In genomic region chr5:115262405-115263247, GRCh38 we compare ENCODE assay signal across 8 cellular contexts. TPM values are rescaled to one million over a fixed set of nuclear protein-coding genes. Genes with fewer than 3 reads are reported as not detected.
DNase-seq lines count a peak whose midpoint lies in the region; ATAC-seq, FAIRE-seq and TF ChIP-seq lines count a peak whose summit lies in the region.

Gene PGGT1B (minus strand): TSS chr5:115262877. CDS start chr5:115262851, 26 bp downstream.

- H3K36me3 ChIP-seq in OCI-LY7 (ENCODE audit: insufficient read depth, low read length) (peaks cover 24% of the 10 kb centered on the region), endothelial cell of umbilical vein (ENCODE audit: control insufficient read depth in 2 of 2, extremely low read depth in 1 of 2, insufficient read depth in 2 of 2, low read length in 2 of 2) (peaks cover 0 to 5% of the 10 kb centered on the region in 2 experiments)

- peak within 1 kb of the TSS; percentile 76 for H3K4me2 ChIP-seq in OCI-LY7 (ENCODE audit: low read length)
- peak within 1 kb of the TSS; percentile 100 for H3K4me2 ChIP-seq in endothelial cell of umbilical vein (ENCODE audit: insufficient read depth, low read length)

- no TSS peak for BruUV-seq in OCI-LY7 (replicated peaks; lab: Mats Ljungman, UMichigan)
- no TSS peak for BruUV-seq in endothelial cell of umbilical vein (replicated peaks; lab: Mats Ljungman, UMichigan)

- dilution Hi-C loops in endothelial cell of umbilical vein (cut with MboI; ENCODE audit: extremely low pct_ligation_motif_present, low sequenced_read_pairs) = no loop called here

- CTCF ChIA-PET in OCI-LY7 (lab: Charles Lee; ENCODE audit: unreplicated experiment) = interaction anchor here (1.0 kb wide), 1 partner anchor 9 kb away, joined by 3 read pairs; no protein-coding TSS in a partner anchor
- CTCF ChIA-PET in endothelial cell of umbilical vein (lab: Charles Lee) = interaction anchor here (1.0 to 1.6 kb wide), 6 partner anchors 9 to 165 kb away, joined by 3 to 4 read pairs (median 3); partner anchors contain the start of gene CCDC112

- H4K20me1 ChIP-seq in OCI-LY7 (ENCODE audit: insufficient read depth, low read length) = peaks cover 12% of the 10 kb centered on the region; the same call in 1 of the 2 replicates
- H4K20me1 ChIP-seq in endothelial cell of umbilical vein (replicated peaks; ENCODE audit: control insufficient read depth, extremely low read depth, insufficient read depth, low read length) = peaks cover 5% of the 10 kb centered on the region

- DNase-seq in CMK (ENCODE audit: low read depth) (peak; percentile 58), HL-60 (ENCODE audit: low read depth in 1 of 2, low spot score in 1 of 2) (peak; percentile 28 to 76), OCI-LY7 (ENCODE audit: low spot score) (peak; percentile 82), endothelial cell of umbilical vein (ENCODE audit: low read depth, low spot score) (peak; percentile 77), midbrain (lab: John Stamatoyannopoulos, UW) (peak; percentile 91)
- peak; percentile 88 for DNase-seq in activated CD8-positive, alpha-beta memory T cell treated with anti-CD3 and anti-CD28 coated beads, Interleukin-2, amount 50 U/mL, for 48 hours
- DNase-seq in stimulated activated CD8-positive, alpha-beta memory T cell treated with anti-CD3 and anti-CD28 coated beads, Interleukin-2, amount 100 ng/mL, for 1 hour (ENCODE audit: low read depth in 2 of 2) = peak; percentile 37 to 45

- H3K27ac ChIP-seq in HL-60 (replicated peaks) = peak within 1 kb of the TSS; percentile 94
- peak within 1 kb of the TSS; percentile 70 for H3K27ac ChIP-seq in OCI-LY7 (ENCODE audit: low read depth, low read length, poor library complexity, severe bottlenecking)
- peak within 1 kb of the TSS; percentile 64 for H3K27ac ChIP-seq in endothelial cell of umbilical vein (ENCODE audit: insufficient read depth, low read depth, low read length)

- H2AFZ ChIP-seq in OCI-LY7 (ENCODE audit: low read length) = peak within 1 kb of the TSS; percentile 91
- peak within 1 kb of the TSS; percentile 95 for H2AFZ ChIP-seq in endothelial cell of umbilical vein (ENCODE audit: low read depth, low read length)

- no peaks in the 10 kb centered on the region for H3K9me3 ChIP-seq in OCI-LY7 (ENCODE audit: low read length)
- no peaks in the 10 kb centered on the region for H3K9me3 ChIP-seq in endothelial cell of umbilical vein (replicated peaks; ENCODE audit: control insufficient read depth, insufficient read depth, low read length)

- TF ChIP-seq POLR2A in endothelial cell of umbilical vein (IDR thresholded peaks at IDR 0.05; ENCODE audit: low read depth, low read length) = peak; percentile 89

- H3K4me1 ChIP-seq in OCI-LY7 (ENCODE audit: insufficient read depth, low read length, poor library complexity, severe bottlenecking) (peaks cover 34% of the 10 kb centered on the region), endothelial cell of umbilical vein (ENCODE audit: control insufficient read depth, extremely low read depth, insufficient read depth, low read length) (peaks cover 15% of the 10 kb centered on the region)

- H3K9ac ChIP-seq in endothelial cell of umbilical vein (replicated peaks; ENCODE audit: extremely low read depth, insufficient read depth, low read length) = peak within 1 kb of the TSS; percentile 96

- H3K27me3 ChIP-seq in HL-60 (ENCODE audit: insufficient read depth, poor library complexity, severe bottlenecking) (no peaks in the 10 kb centered on the region), endothelial cell of umbilical vein (ENCODE audit: control insufficient read depth in 2 of 2, insufficient read depth in 2 of 2, low read length in 2 of 2) (no peaks in the 10 kb centered on the region)

- no peaks in the 10 kb centered on the region for H3K9me2 ChIP-seq in OCI-LY7 (ENCODE audit: insufficient read depth, low read length)

- H3K9me1 ChIP-seq in endothelial cell of umbilical vein (replicated peaks; ENCODE audit: control insufficient read depth, extremely low read depth, insufficient read depth, low read length) = no peaks in the 10 kb centered on the region

- H3K79me2 ChIP-seq in OCI-LY7 (ENCODE audit: insufficient read depth, low read depth, low read length) (peaks cover 45% of the 10 kb centered on the region), endothelial cell of umbilical vein (ENCODE audit: control insufficient read depth, insufficient read depth, low read length) (peaks cover 48% of the 10 kb centered on the region)

- FAIRE-seq in endothelial cell of umbilical vein (lab: Jason Lieb, UNC) = peak; percentile 59

- intact Hi-C loops in OCI-LY7 (cut with micrococcal nuclease; ENCODE audit: unreplicated experiment) = loop anchor here (1.0 to 2.0 kb wide), 4 partner anchors 34 to 582 kb away; partner anchors contain the start of genes CCDC112 and TMED7
- intact Hi-C loops in endothelial cell of umbilical vein (cut with micrococcal nuclease) = loop anchor here (2.0 kb wide), 1 partner anchor 34 kb away; the partner anchor contains the start of gene CCDC112

- peak within 1 kb of the TSS; percentile 64 for H3K4me3 ChIP-seq in HL-60 (replicated peaks; ENCODE audit: insufficient read depth, low read length)
- H3K4me3 ChIP-seq in OCI-LY7 (ENCODE audit: low read depth, low read length, poor library complexity, severe bottlenecking) = peak within 1 kb of the TSS; percentile 83
- H3K4me3 ChIP-seq in endothelial cell of umbilical vein (replicated peaks in 1 of 3; ENCODE audit: insufficient read depth in 1 of 3, low read depth in 1 of 3, low read length in 3 of 3) = peak within 1 kb of the TSS; percentile 48 to 100 (median 100)

- POLR2A ChIA-PET in OCI-LY7 (lab: Charles Lee) = interaction anchor here (0.6 to 2.8 kb wide), 13 partner anchors 10 to 362 kb away, joined by 3 to 32 read pairs (median 4); partner anchors contain the start of gene CCDC112
- POLR2A ChIA-PET in endothelial cell of umbilical vein (lab: Charles Lee) = no interaction called here

- no peak for TF ChIP-seq CTCF in HL-60 (IDR thresholded peaks at IDR 0.05; ENCODE audit: insufficient read depth, low read length)
- no peak for TF ChIP-seq CTCF in OCI-LY7 (conservative IDR thresholded peaks at IDR 0.05; ENCODE audit: low read length)
- no peak for TF ChIP-seq CTCF in endothelial cell of umbilical vein (IDR thresholded peaks at IDR 0.05; ENCODE audit: extremely low read depth in 1 of 2, insufficient read depth in 1 of 2, low read depth in 1 of 2, low read length in 2 of 2)

- ATAC-seq in GM19467 (IDR thresholded peaks at IDR 0.05; ENCODE audit: unreplicated experiment) = peak; percentile 88

TF ChIP-seq in endothelial cell of umbilical vein, 7 proteins besides CTCF, POLR2A, EP300 and RAD21:
- no peak for TF ChIP-seq GATA2 (IDR thresholded peaks at IDR 0.05; ENCODE audit: insufficient read depth, insufficient read length, low read depth, low read length)
- peak; percentile 87 for TF ChIP-seq POLR2AphosphoS5 (IDR thresholded peaks at IDR 0.05; ENCODE audit: insufficient read depth, low read depth, low read length)
- no peak for TF ChIP-seq FOS (IDR thresholded peaks at IDR 0.05; ENCODE audit: borderline replicate concordance, insufficient read depth, low read length)
- no peak for TF ChIP-seq EZH2 (IDR thresholded peaks at IDR 0.05; ENCODE audit: borderline replicate concordance, low read depth, low read length, severe bottlenecking)

RNA-seq across cellular contexts. Expression of gene PGGT1B, which starts in this region (rescaled TPM):
- total RNA-seq in OCI-LY7 (2014; rRNA removed; shearing (Covaris generic)) = 17.8 and 19.7 TPM in 2 replicates
- 47.7 and 54.7 TPM in 2 replicates for total RNA-seq in OCI-LY7 (2022)
- total RNA-seq in endothelial cell of umbilical vein = 37.5 and 42.3 TPM in 2 replicates
- 1.3 and 2.6 TPM in 2 replicates for polyA plus RNA-seq in endothelial cell of umbilical vein
- polyA plus RNA-seq in endothelial cell of umbilical vein (2011; cell fraction: cytosol; rRNA removed) = 1.4 and 1.7 TPM in 2 replicates
- 4.4 and 6.1 TPM in 2 replicates for polyA plus RNA-seq in endothelial cell of umbilical vein (2011; cell fraction: nucleus; rRNA removed)
- 16.4 and 21.1 TPM in 2 replicates for polyA plus RNA-seq in endothelial cell of umbilical vein (2012)
- polyA minus RNA-seq in endothelial cell of umbilical vein = 32.4 and 39.5 TPM in 2 replicates
- polyA minus RNA-seq in endothelial cell of umbilical vein (2011; cell fraction: cytosol; rRNA and poly(A)+ RNA removed) = 4.7 TPM
- 32.8 and 38.3 TPM in 2 replicates for polyA minus RNA-seq in endothelial cell of umbilical vein (2011; cell fraction: nucleus; rRNA and poly(A)+ RNA removed)

Comparison
In these comparisons a context has a peak if more than half of its experiments do, and no peak if none do; other contexts are left out.
1. Peak in every context shown above with its lines: DNase-seq, ATAC-seq, H3K4me3 ChIP-seq and H3K27ac ChIP-seq.
2. DNase-seq: peak in every context shown above with its lines; median percentile 91 in midbrain; 88 in activated CD8-positive, alpha-beta memory T cell treated with anti-CD3 and anti-CD28 coated beads, Interleukin-2, amount 50 U/mL, for 48 hours; 82 in OCI-LY7; 77 in endothelial cell of umbilical vein; 58 in CMK; 52 in HL-60; 41 in stimulated activated CD8-positive, alpha-beta memory T cell treated with anti-CD3 and anti-CD28 coated beads, Interleukin-2, amount 100 ng/mL, for 1 hour.